In genomic region chr3:129975332-129976090, GRCh38 we compare ENCODE assay signal across 9 cellular contexts. TPM values are rescaled to one million over a fixed set of nuclear protein-coding genes. Genes with fewer than 3 reads are reported as not detected.
DNase-seq lines count a peak whose midpoint lies in the region; ATAC-seq, FAIRE-seq and TF ChIP-seq lines count a peak whose summit lies in the region.
"Had no signal": no experiment of that assay in that cellular context is flagged by ENCODE, and none has a peak within 500 bp of the region (broad histone marks: within the 10 kb centered on the region; RNA-seq: fewer than 3 reads in every experiment).

No MANE protein-coding gene starts in this region.

- peaks cover 0 to 7% of the 10 kb centered on the region in 2 donors for H3K4me1 ChIP-seq in kidney (ENCODE audit: control insufficient read depth in 1 of 2, insufficient read depth in 1 of 2, low read depth in 1 of 2, low read length in 2 of 2)

- peaks cover 6% of the 10 kb centered on the region for H3K4me1 Mint-ChIP-seq in activated naive CD4-positive, alpha-beta T cell treated with anti-CD3 and anti-CD28 coated beads, Interleukin-2, amount 10 ng/mL, durations not matched to agents 7 days and 5 days

- TF ChIP-seq CTCF in kidney (IDR thresholded peaks at IDR 0.05; ENCODE audit: borderline replicate concordance, extremely low read depth, insufficient read depth): no peak

- no peaks in the 10 kb centered on the region for H3K9me3 ChIP-seq in kidney (ENCODE audit: control insufficient read depth in 1 of 2, low read length in 2 of 2)

- FAIRE-seq in kidney (lab: Jason Lieb, UNC): no peak
- FAIRE-seq: urothelium cell line had no signal

- ATAC-seq in stimulated activated naive CD8-positive, alpha-beta T cell treated with anti-CD3 and anti-CD28 coated beads, Interleukin-15, Interleukin-2, amounts not matched to agents 100 U/mL and 50 U/mL, for 24 hours: peak; percentile 7
- ATAC-seq in GM21723 (IDR thresholded peaks at IDR 0.05; ENCODE audit: unreplicated experiment) (no peak), HG03139 (IDR thresholded peaks at IDR 0.05; ENCODE audit: unreplicated experiment) (no peak)

- no peaks in the 10 kb centered on the region for H3K36me3 Mint-ChIP-seq in activated naive CD4-positive, alpha-beta T cell treated with anti-CD3 and anti-CD28 coated beads, Interleukin-2, amount 10 ng/mL, durations not matched to agents 7 days and 5 days

- peak overlapping the region; percentile 42 for H3K4me3 Mint-ChIP-seq in activated naive CD4-positive, alpha-beta T cell treated with anti-CD3 and anti-CD28 coated beads, Interleukin-2, amount 10 ng/mL, durations not matched to agents 7 days and 5 days

- H3K4me3 ChIP-seq in kidney (ENCODE audit: low read length in 2 of 2): peak overlapping the region; percentile 29 to 45

- no peaks in the 10 kb centered on the region for H3K9me3 Mint-ChIP-seq in activated naive CD4-positive, alpha-beta T cell treated with anti-CD3 and anti-CD28 coated beads, Interleukin-2, amount 10 ng/mL, durations not matched to agents 7 days and 5 days

- H3K36me3 ChIP-seq in kidney (ENCODE audit: control insufficient read depth in 1 of 2, insufficient read depth in 2 of 2, low read length in 2 of 2): no peaks in the 10 kb centered on the region

- DNase-seq in DMS79 (lab: John Stamatoyannopoulos, UW): peak; percentile 8
- no peak for DNase-seq in DMS79 treated with DMSO at 0.1 percent for 48 hours (lab: John Stamatoyannopoulos, UW)
- DNase-seq in activated naive CD4-positive, alpha-beta T cell treated with anti-CD3 and anti-CD28 coated beads, Interleukin-2, amount 10 ng/mL, durations not matched to agents 7 days and 5 days: peak; percentile 24
- DNase-seq in kidney: peak; percentile 76
- DNase-seq in stimulated activated naive CD8-positive, alpha-beta T cell treated with anti-CD3 and anti-CD28 coated beads, Interleukin-15, Interleukin-2, amounts not matched to agents 100 U/mL and 50 U/mL, for 24 hours: peak; percentile 24
- no peak for DNase-seq in NCI-H2171 treated with DMSO at 0.1 percent for 48 hours (lab: John Stamatoyannopoulos, UW)

- no peak overlapping the region for H3K27ac ChIP-seq in kidney (ENCODE audit: low read depth in 2 of 2, low read length in 2 of 2)

- intact Hi-C loops in kidney (cut with DNase I): no loop called here

- H3K27me3 Mint-ChIP-seq in activated naive CD4-positive, alpha-beta T cell treated with anti-CD3 and anti-CD28 coated beads, Interleukin-2, amount 10 ng/mL, durations not matched to agents 7 days and 5 days: peaks cover 90% of the 10 kb centered on the region

- H3K9ac ChIP-seq in kidney (ENCODE audit: low read length in 2 of 2): no peak overlapping the region

- H3K27ac Mint-ChIP-seq in activated naive CD4-positive, alpha-beta T cell treated with anti-CD3 and anti-CD28 coated beads, Interleukin-2, amount 10 ng/mL, durations not matched to agents 7 days and 5 days: no peak overlapping the region

- CTCF ChIA-PET in activated naive CD4-positive, alpha-beta T cell treated with anti-CD3 and anti-CD28 coated beads, Interleukin-2, amount 10 ng/mL, durations not matched to agents 7 days and 5 days (lab: Charles Lee): no interaction called here

RNA-seq across cellular contexts. Expression of gene TRH, which starts 1.0 kb away (rescaled TPM):
- not detected for total RNA-seq in kidney
- not detected for polyA plus RNA-seq in kidney (ENCODE audit: insufficient read depth, low read depth, low replicate concordance)

Comparison
In these comparisons a context has a peak if more than half of its experiments do, and no peak if none do; other contexts are left out.
1. DNase-seq: peak in DMS79 (single experiment), activated naive CD4-positive, alpha-beta T cell treated with anti-CD3 and anti-CD28 coated beads, Interleukin-2, amount 10 ng/mL, durations not matched to agents 7 days and 5 days (single experiment), kidney (single experiment) and stimulated activated naive CD8-positive, alpha-beta T cell treated with anti-CD3 and anti-CD28 coated beads, Interleukin-15, Interleukin-2, amounts not matched to agents 100 U/mL and 50 U/mL, for 24 hours (single experiment); none in DMS79 treated with DMSO at 0.1 percent for 48 hours (single experiment) and NCI-H2171 treated with DMSO at 0.1 percent for 48 hours (single experiment).